ENCODE assay signal across 8 cellular contexts in genomic region chr1:229558460-229559335, GRCh38. TPM values are rescaled to one million over a fixed set of nuclear protein-coding genes. Genes with fewer than 3 reads are reported as not detected.
DNase-seq lines count a peak whose midpoint lies in the region; ATAC-seq, FAIRE-seq and TF ChIP-seq lines count a peak whose summit lies in the region.

Gene ABCB10 (minus strand): TSS chr1:229558707. CDS start chr1:229558652, 55 bp downstream.

- peak within 1 kb of the TSS; percentile 98 for H2AFZ ChIP-seq in mammary epithelial cell (ENCODE audit: low read depth, low read length)

- under 1% methylated on average over 29 of the region's 109 CpGs for WGBS in mammary epithelial cell (ENCODE audit: low coverage, missing lambda C conversion rate)
- 0 to 1% (median 0%) methylated on average over 66 to 109 of the region's 109 CpGs for WGBS in small intestine, 3 donors

- H3K9me3 ChIP-seq in AG04450 (ENCODE audit: control insufficient read depth, insufficient read depth, low read length) (no peaks in the 10 kb centered on the region; the same call in 1 of the 2 replicates), mammary epithelial cell (replicated peaks; ENCODE audit: insufficient read depth, low read length) (no peaks in the 10 kb centered on the region), iPS-20b (ENCODE audit: insufficient read depth, low read depth, low read length) (no peaks in the 10 kb centered on the region), small intestine (ENCODE audit: control insufficient read depth, low read depth) (no peaks in the 10 kb centered on the region)

- no peaks in the 10 kb centered on the region for H3K36me3 ChIP-seq in mammary epithelial cell (ENCODE audit: insufficient read depth, low read length)
- no peaks in the 10 kb centered on the region for H3K36me3 ChIP-seq in iPS-20b (ENCODE audit: insufficient read depth, low read depth, low read length)
- no peaks in the 10 kb centered on the region for H3K36me3 ChIP-seq in small intestine (ENCODE audit: control insufficient read depth in 2 of 2, insufficient read depth in 2 of 2, low read length in 2 of 2)

- H3K4me1 ChIP-seq in mammary epithelial cell (ENCODE audit: insufficient read depth, low read length) (peaks cover 12% of the 10 kb centered on the region), iPS-20b (ENCODE audit: insufficient read depth, low read length) (peaks cover 15% of the 10 kb centered on the region; the same call in 1 of the 2 replicates), small intestine (ENCODE audit: control insufficient read depth in 2 of 2, insufficient read depth in 1 of 2, low read depth in 1 of 2, low read length in 1 of 2) (peaks cover 4 to 8% of the 10 kb centered on the region in 2 donors)

- in situ Hi-C loops in mammary epithelial cell (cut with MboI; ENCODE audit: low sequenced_read_pairs in 2 of 2), result no loop called here

- no peaks in the 10 kb centered on the region for H3K27me3 ChIP-seq in AG04450 (ENCODE audit: control insufficient read depth, insufficient read depth, low read length)
- no peaks in the 10 kb centered on the region for H3K27me3 ChIP-seq in mammary epithelial cell (ENCODE audit: insufficient read depth, low read length)
- H3K27me3 ChIP-seq in iPS-20b (ENCODE audit: insufficient read depth, low read length), result peaks cover 12% of the 10 kb centered on the region; the same call in 1 of the 2 replicates
- no peaks in the 10 kb centered on the region for H3K27me3 ChIP-seq in small intestine (ENCODE audit: control insufficient read depth in 2 of 2, insufficient read depth in 2 of 2, low read length in 2 of 2)

- peak; percentile 87 for DNase-seq in AG04450 (ENCODE audit: low read depth, low spot score)
- peak; percentile 97 for DNase-seq in NCI-H2171 treated with DMSO at 0.1 percent for 48 hours (lab: John Stamatoyannopoulos, UW)
- peak; percentile 96 for DNase-seq in mammary epithelial cell
- peak; percentile 97 for DNase-seq in small intestine

- CTCF ChIA-PET in AG04450 (lab: Charles Lee) (interaction anchor here (0.6 to 2.6 kb wide), 34 partner anchors 10 to 1589 kb away, joined by 3 to 22 read pairs (median 4); partner anchors contain the start of gene URB2), mammary epithelial cell (lab: Charles Lee; ENCODE audit: low non-redundant PET) (interaction anchor here (0.7 kb wide), 2 partner anchors 20 to 300 kb away, joined by 3 to 7 read pairs; no protein-coding TSS in a partner anchor)

- H3K79me2 ChIP-seq in mammary epithelial cell (ENCODE audit: insufficient read depth, low read length), result peaks cover 44% of the 10 kb centered on the region

- peak; percentile 74 for TF ChIP-seq CTCF in AG04450 (IDR thresholded peaks at IDR 0.05; ENCODE audit: low read depth, low read length)
- TF ChIP-seq CTCF in VCaP (conservative IDR thresholded peaks at IDR 0.05), result peak; percentile 86
- TF ChIP-seq CTCF in mammary epithelial cell (conservative IDR thresholded peaks at IDR 0.05 in 1 of 2, IDR thresholded peaks at IDR 0.05 in 1 of 2; ENCODE audit: extremely low read depth in 1 of 2, insufficient read depth in 1 of 2, low read depth in 1 of 2, low read length in 2 of 2), result peak; percentile 63 to 91

- ATAC-seq in GM18868 (IDR thresholded peaks at IDR 0.05; ENCODE audit: unreplicated experiment) (peak; percentile 84), HG03108 (IDR thresholded peaks at IDR 0.05; ENCODE audit: unreplicated experiment) (peak; percentile 79)

- no peak for FAIRE-seq in small intestine (lab: Jason Lieb, UNC)

- H3K27ac ChIP-seq in AG04450 (ENCODE audit: low read depth, low read length), result peak within 1 kb of the TSS; percentile 21
- peak within 1 kb of the TSS; percentile 87 for H3K27ac ChIP-seq in VCaP
- peak within 1 kb of the TSS; percentile 36 for H3K27ac ChIP-seq in mammary epithelial cell (ENCODE audit: insufficient read depth, low read depth, low read length)
- H3K27ac ChIP-seq in iPS-20b (ENCODE audit: low read length), result no peak within 1 kb of the TSS
- peak within 1 kb of the TSS; percentile 89 to 96 for H3K27ac ChIP-seq in small intestine (ENCODE audit: low read depth in 1 of 2, low read length in 1 of 2)

- POLR2A ChIA-PET in AG04450 (lab: Yijun Ruan, JAX), result interaction anchor here (0.6 to 1.4 kb wide), 4 partner anchors 50 to 76 kb away, joined by 3 to 10 read pairs (median 7); partner anchors contain the start of genes NUP133, TAF5L and URB2

- H3K9ac ChIP-seq in mammary epithelial cell (ENCODE audit: insufficient read depth, low read length) (peak within 1 kb of the TSS; percentile 62), iPS-20b (ENCODE audit: low read depth, low read length) (peak within 1 kb of the TSS; percentile 65)

- BruUV-seq in mammary epithelial cell (replicated peaks; lab: Mats Ljungman, UMichigan), result no TSS peak

- dilution Hi-C loops in mammary epithelial cell (cut with HindIII; ENCODE audit: low sequenced_read_pairs), result no loop called here

- peak within 1 kb of the TSS; percentile 81 for H3K4me3 ChIP-seq in AG04450 (ENCODE audit: low read depth, low read length)
- H3K4me3 ChIP-seq in mammary epithelial cell (replicated peaks in 1 of 3; ENCODE audit: insufficient read depth in 1 of 3, low read depth in 2 of 3, low read length in 3 of 3), result peak within 1 kb of the TSS; percentile 69 to 82 (median 81)
- peak within 1 kb of the TSS; percentile 83 for H3K4me3 ChIP-seq in iPS-20b (ENCODE audit: low read length)
- H3K4me3 ChIP-seq in small intestine (ENCODE audit: low read depth in 1 of 2, low read length in 2 of 2), result peak within 1 kb of the TSS; percentile 84 to 94

- intact Hi-C loops in mammary epithelial cell (cut with micrococcal nuclease), result loop anchor here (1.0 to 5.0 kb wide), 2 partner anchors 68 to 754 kb away; partner anchors contain the start of genes TAF5L and URB2

- no peaks in the 10 kb centered on the region for H4K20me1 ChIP-seq in mammary epithelial cell (ENCODE audit: insufficient read depth, low read length)

- H3K4me2 ChIP-seq in mammary epithelial cell (ENCODE audit: insufficient read depth, low read depth, low read length), result peak within 1 kb of the TSS; percentile 95

RNA-seq across cellular contexts. Expression of gene ABCB10, which starts in this region (rescaled TPM):
- polyA plus RNA-seq in AG04450 (2011; rRNA removed) (8.7 and 10.3 TPM in 2 replicates), mammary epithelial cell (10.2 TPM), small intestine (10 to 100 TPM in 2 of 3 donors, 1 to 10 TPM in 1; 7.8 to 11.4 (median 11.2) TPM)
- polyA minus RNA-seq in AG04450 (2011; rRNA and poly(A)+ RNA removed), result 8.7 and 9.1 TPM in 2 replicates
- total RNA-seq in mammary epithelial cell, result 10 to 100 TPM; 20.2 to 22.7 TPM
- 10.1 TPM for polyA minus RNA-seq in mammary epithelial cell
